ENCODE assay signal across 2 cellular contexts in the genomic region with DNA sequence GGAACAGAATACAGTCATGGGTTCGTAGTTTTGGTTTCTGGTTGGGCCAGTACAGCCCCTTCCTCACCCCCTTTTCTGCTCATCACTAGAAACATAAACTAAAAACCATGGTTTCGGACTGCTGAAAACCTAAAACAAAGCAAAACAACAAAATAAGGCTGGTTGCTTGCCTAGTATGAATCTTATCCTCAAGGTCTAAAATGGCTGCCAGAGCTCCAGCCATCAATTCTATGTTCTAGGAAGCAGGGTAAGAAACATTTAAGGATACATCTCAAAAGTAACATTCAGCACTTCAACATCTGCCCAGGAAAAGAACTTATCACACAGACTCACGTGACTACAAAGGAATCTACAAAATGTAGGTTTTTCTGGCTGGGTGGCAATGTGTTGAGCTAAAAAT.
TF ChIP-seq lines count a peak whose summit lies in the region.

No MANE protein-coding gene starts in this region.

TF ChIP-seq in HEK293, 187 proteins besides CTCF, POLR2A, EP300 and RAD21 (continued from another document):
- TF ChIP-seq SETDB1 (IDR thresholded peaks at IDR 0.05; ENCODE audit: insufficient read length, low read length) (peak; percentile 77), ZNF624 (tag by site-specific recombination; IDR thresholded peaks at IDR 0.05) (no peak), SP3 (tag by site-specific recombination; IDR thresholded peaks at IDR 0.05) (no peak), ZNF514 (tag by site-specific recombination; IDR thresholded peaks at IDR 0.05) (no peak), ZSCAN4 (tag by site-specific recombination; IDR thresholded peaks at IDR 0.05) (no peak), ZSCAN16 (tag by site-specific recombination; IDR thresholded peaks at IDR 0.05) (no peak)
- TF ChIP-seq, protein P1, sequence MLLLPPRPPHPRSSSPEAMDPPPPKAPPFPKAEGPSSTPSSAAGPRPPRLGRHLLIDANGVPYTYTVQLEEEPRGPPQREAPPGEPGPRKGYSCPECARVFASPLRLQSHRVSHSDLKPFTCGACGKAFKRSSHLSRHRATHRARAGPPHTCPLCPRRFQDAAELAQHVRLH (tag by site-specific recombination; IDR thresholded peaks at IDR 0.05): peak; percentile 73

TF ChIP-seq in H1, 55 proteins besides CTCF, POLR2A, EP300 and RAD21 (continued from another document):
- TF ChIP-seq, protein P2, sequence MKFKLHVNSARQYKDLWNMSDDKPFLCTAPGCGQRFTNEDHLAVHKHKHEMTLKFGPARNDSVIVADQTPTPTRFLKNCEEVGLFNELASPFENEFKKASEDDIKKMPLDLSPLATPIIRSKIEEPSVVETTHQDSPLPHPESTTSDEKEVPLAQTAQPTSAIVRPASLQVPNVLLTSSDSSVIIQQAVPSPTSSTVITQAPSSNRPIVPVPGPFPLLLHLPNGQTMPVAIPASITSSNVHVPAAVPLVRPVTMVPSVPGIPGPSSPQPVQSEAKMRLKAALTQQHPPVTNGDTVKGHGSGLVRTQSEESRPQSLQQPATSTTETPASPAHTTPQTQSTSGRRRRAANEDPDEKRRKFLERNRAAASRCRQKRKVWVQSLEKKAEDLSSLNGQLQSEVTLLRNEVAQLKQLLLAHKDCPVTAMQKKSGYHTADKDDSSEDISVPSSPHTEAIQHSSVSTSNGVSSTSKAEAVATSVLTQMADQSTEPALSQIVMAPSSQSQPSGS (IDR thresholded peaks at IDR 0.05; ENCODE audit: low read length): no peak
